11 cellular contexts compared by ENCODE assay signal in the genomic region with DNA sequence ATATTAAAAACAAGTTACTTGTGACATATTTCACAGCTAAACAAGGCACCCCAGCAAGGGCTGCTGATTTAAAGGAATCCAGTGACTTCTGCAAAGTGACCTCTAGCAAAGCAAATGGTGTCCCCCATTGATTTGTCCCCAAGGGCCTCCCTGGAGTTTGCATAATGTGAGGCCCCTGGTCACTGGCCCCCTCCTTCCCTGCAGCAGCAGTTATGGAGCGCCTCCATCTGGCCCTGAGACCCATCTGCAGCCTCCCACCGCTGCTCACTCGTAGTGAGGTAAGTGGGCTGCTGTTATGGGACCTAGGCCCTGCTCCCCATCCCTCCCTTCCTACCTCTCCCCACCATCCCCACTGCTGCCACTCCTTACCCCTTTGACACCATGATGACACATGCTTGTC. TPM values are rescaled to one million over a fixed set of nuclear protein-coding genes. Genes with fewer than 3 reads are reported as not detected.
DNase-seq lines count a peak whose midpoint lies in the region; TF ChIP-seq lines count a peak whose summit lies in the region.
"Had no signal": no experiment of that assay in that cellular context is flagged by ENCODE, and none has a peak within 500 bp of the region (broad histone marks: within the 10 kb centered on the region; RNA-seq: fewer than 3 reads in every experiment).

No MANE protein-coding gene starts in this region.

- TF ChIP-seq CTCF in cardiac fibroblast (IDR thresholded peaks at IDR 0.05; ENCODE audit: low read depth, low read length) (peak; percentile 17), osteoblast (IDR thresholded peaks at IDR 0.05; ENCODE audit: extremely low read depth, low read depth, low read length) (peak; percentile 21)

- H2AFZ ChIP-seq in osteoblast (ENCODE audit: low read length), result no peak overlapping the region

- no peaks in the 10 kb centered on the region for H3K36me3 ChIP-seq in osteoblast (ENCODE audit: insufficient read depth, low read length)
- H3K36me3 ChIP-seq: suprapubic skin had no signal

- peaks cover 14% of the 10 kb centered on the region for H3K4me1 ChIP-seq in osteoblast (ENCODE audit: insufficient read depth, low read length)

- H3K9me3 ChIP-seq in osteoblast (ENCODE audit: low read depth, low read length), result no peaks in the 10 kb centered on the region
- H3K9me3 ChIP-seq: suprapubic skin had no signal

- H4K20me1 ChIP-seq in osteoblast (ENCODE audit: insufficient read depth, low read length), result no peaks in the 10 kb centered on the region

- H3K27ac ChIP-seq in osteoblast (ENCODE audit: low read depth, low read length), result no peak overlapping the region
- H3K27ac ChIP-seq: suprapubic skin had no signal

- TF ChIP-seq EP300 in Ishikawa (IDR thresholded peaks at IDR 0.05; ENCODE audit: borderline replicate concordance), result no peak

- H3K4me3 ChIP-seq in cardiac fibroblast (replicated peaks in 1 of 2; ENCODE audit: low read depth in 2 of 2, low read length in 2 of 2) (no peak overlapping the region), osteoblast (ENCODE audit: insufficient read depth, low read length) (no peak overlapping the region)
- H3K4me3 ChIP-seq: suprapubic skin had no signal

- no peaks in the 10 kb centered on the region for H3K27me3 ChIP-seq in osteoblast (ENCODE audit: insufficient read depth, low read length)
- H3K27me3 ChIP-seq: suprapubic skin had no signal

- DNase-seq in NCI-H82 (lab: John Stamatoyannopoulos, UW) (peak; percentile 45), NCI-H82 treated with DMSO at 0.1 percent for 48 hours (lab: John Stamatoyannopoulos, UW; ENCODE audit: unreplicated experiment) (no peak), cardiac fibroblast (ENCODE audit: low read depth in 2 of 2) (no peak), osteoblast (ENCODE audit: insufficient read length, low spot score, missing footprints) (no peak), SHP77 treated with DMSO at 0.1 percent for 48 hours (lab: John Stamatoyannopoulos, UW) (no peak), DMS153 treated with DMSO at 0.1 percent for 48 hours (lab: John Stamatoyannopoulos, UW; ENCODE audit: unreplicated experiment) (no peak), NCI-H748 (lab: John Stamatoyannopoulos, UW; ENCODE audit: unreplicated experiment) (no peak)
- DNase-seq: mesenchymal stem cell, NCI-H1694 treated with DMSO at 0.1 percent for 48 hours had no signal

- H3K4me2 ChIP-seq in osteoblast (ENCODE audit: insufficient read depth, low read length), result no peak overlapping the region

- H3K79me2 ChIP-seq in osteoblast (ENCODE audit: insufficient read depth, low read length), result no peaks in the 10 kb centered on the region

- peak; percentile 50 for TF ChIP-seq RAD21 in Ishikawa (IDR thresholded peaks at IDR 0.05; ENCODE audit: low read depth)

TF ChIP-seq in Ishikawa, 13 proteins besides CTCF, POLR2A, EP300 and RAD21:
- no peak for TF ChIP-seq TCF12 (IDR thresholded peaks at IDR 0.05; ENCODE audit: low read depth)
- TF ChIP-seq TEAD4 (IDR thresholded peaks at IDR 0.05), result no peak
- no peak for TF ChIP-seq EGR1 (IDR thresholded peaks at IDR 0.05)
- TF ChIP-seq CREB1 (IDR thresholded peaks at IDR 0.05; ENCODE audit: low read depth), result no peak
- no peak for TF ChIP-seq FOXM1 (IDR thresholded peaks at IDR 0.05; ENCODE audit: borderline replicate concordance, low read depth)
- no peak for TF ChIP-seq MAX (IDR thresholded peaks at IDR 0.05)
- no peak for TF ChIP-seq USF1 (IDR thresholded peaks at IDR 0.05)
- no peak for TF ChIP-seq ZBTB7A (IDR thresholded peaks at IDR 0.05; ENCODE audit: low read depth)
- TF ChIP-seq NFIC (IDR thresholded peaks at IDR 0.05), result no peak
- no peak for TF ChIP-seq TAF1 (IDR thresholded peaks at IDR 0.05; ENCODE audit: low read depth)
- TF ChIP-seq, protein P1, sequence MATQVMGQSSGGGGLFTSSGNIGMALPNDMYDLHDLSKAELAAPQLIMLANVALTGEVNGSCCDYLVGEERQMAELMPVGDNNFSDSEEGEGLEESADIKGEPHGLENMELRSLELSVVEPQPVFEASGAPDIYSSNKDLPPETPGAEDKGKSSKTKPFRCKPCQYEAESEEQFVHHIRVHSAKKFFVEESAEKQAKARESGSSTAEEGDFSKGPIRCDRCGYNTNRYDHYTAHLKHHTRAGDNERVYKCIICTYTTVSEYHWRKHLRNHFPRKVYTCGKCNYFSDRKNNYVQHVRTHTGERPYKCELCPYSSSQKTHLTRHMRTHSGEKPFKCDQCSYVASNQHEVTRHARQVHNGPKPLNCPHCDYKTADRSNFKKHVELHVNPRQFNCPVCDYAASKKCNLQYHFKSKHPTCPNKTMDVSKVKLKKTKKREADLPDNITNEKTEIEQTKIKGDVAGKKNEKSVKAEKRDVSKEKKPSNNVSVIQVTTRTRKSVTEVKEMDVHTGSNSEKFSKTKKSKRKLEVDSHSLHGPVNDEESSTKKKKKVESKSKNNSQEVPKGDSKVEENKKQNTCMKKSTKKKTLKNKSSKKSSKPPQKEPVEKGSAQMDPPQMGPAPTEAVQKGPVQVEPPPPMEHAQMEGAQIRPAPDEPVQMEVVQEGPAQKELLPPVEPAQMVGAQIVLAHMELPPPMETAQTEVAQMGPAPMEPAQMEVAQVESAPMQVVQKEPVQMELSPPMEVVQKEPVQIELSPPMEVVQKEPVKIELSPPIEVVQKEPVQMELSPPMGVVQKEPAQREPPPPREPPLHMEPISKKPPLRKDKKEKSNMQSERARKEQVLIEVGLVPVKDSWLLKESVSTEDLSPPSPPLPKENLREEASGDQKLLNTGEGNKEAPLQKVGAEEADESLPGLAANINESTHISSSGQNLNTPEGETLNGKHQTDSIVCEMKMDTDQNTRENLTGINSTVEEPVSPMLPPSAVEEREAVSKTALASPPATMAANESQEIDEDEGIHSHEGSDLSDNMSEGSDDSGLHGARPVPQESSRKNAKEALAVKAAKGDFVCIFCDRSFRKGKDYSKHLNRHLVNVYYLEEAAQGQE (IDR thresholded peaks at IDR 0.05; ENCODE audit: low read depth), result no peak
- no peak for TF ChIP-seq CEBPB (IDR thresholded peaks at IDR 0.05)
- TF ChIP-seq YY1 (IDR thresholded peaks at IDR 0.05; ENCODE audit: low read depth), result no peak

RNA-seq across cellular contexts. Expression of gene EEF2K, which starts 19.6 kb away (rescaled TPM):
- total RNA-seq in osteoblast, result 34.2 and 41.6 TPM in 2 replicates

RNA-seq across cellular contexts. Expression of gene SDR42E2, which starts 24.2 kb away (rescaled TPM):
- total RNA-seq in osteoblast, result not detected in 2 replicates
- total RNA-seq: suprapubic skin had no signal
